22 cellular contexts compared by ENCODE assay signal in genomic region chr20:64237316-64237715, GRCh38. TPM values are rescaled to one million over a fixed set of nuclear protein-coding genes. Genes with fewer than 3 reads are reported as not detected.
A peak's percentile ranks its signal among the peaks of the same experiment; 100 is the strongest.
DNase-seq lines count a peak whose midpoint lies in the region; ATAC-seq and TF ChIP-seq lines count a peak whose summit lies in the region.
"Had no signal": no experiment of that assay in that cellular context is flagged by ENCODE, and none has a peak within 500 bp of the region (broad histone marks: within the 10 kb centered on the region; RNA-seq: fewer than 3 reads in every experiment).

No MANE protein-coding gene starts in this region.

- peak; percentile 25 for DNase-seq in activated naive CD8-positive, alpha-beta T cell treated with anti-CD3 and anti-CD28 coated beads, Interleukin-2, amount 10 ng/mL, durations not matched to agents 7 days and 5 days
- no peak for DNase-seq in activated naive CD8-positive, alpha-beta T cell treated with anti-CD3 and anti-CD28 coated beads, Interleukin-2, amount 50 U/mL, for 24 hours
- peak; percentile 83 for DNase-seq in RWPE2 (ENCODE audit: low spot score)
- DNase-seq in right lobe of liver, result peak in 2 of 3 donors; percentile 22 to 56
- DNase-seq in psoas muscle, result peak in 1 of 2 donors; percentile 59
- no peak for DNase-seq in SW 1271 (lab: John Stamatoyannopoulos, UW)
- no peak for DNase-seq in NCI-H2227 (lab: John Stamatoyannopoulos, UW; ENCODE audit: unreplicated experiment)
- no peak for DNase-seq in activated T-helper 2 cell treated with anti-CD3 and anti-CD28 coated beads, Interferon-gamma antibody, Interleukin-2, Interleukin-4, amounts not matched to agents 10 μg/mL and 5 μg/mL and 100 μg/mL, durations not matched to agents 14 hours and 24 hours and 36 hours (ENCODE audit: low spot score)
- DNase-seq: BE2C, DMS153, DND-41, Karpas-422, MV-4-11, NCI-H1105, NCI-H1436 treated with DMSO at 0.1 percent for 48 hours, NCI-H187 treated with DMSO at 0.1 percent for 48 hours, NCI-H2171 treated with DMSO at 0.1 percent for 48 hours, NCI-H446, NCI-H524 treated with DMSO at 0.1 percent for 48 hours, NCI-H774 had no signal

- WGBS in right lobe of liver (ENCODE audit: insufficient coverage, low coverage, low lambda C conversion rate, missing lambda C conversion rate), result 86% methylated on average over 3 of the region's 17 CpGs
- WGBS in psoas muscle, 3 donors, result 89 to 94% (median 89%) methylated on average over 17 of the region's 17 CpGs

- H3K36me3 ChIP-seq in RWPE2 (ENCODE audit: low read depth) (no peaks in the 10 kb centered on the region), right lobe of liver (no peaks in the 10 kb centered on the region), psoas muscle (ENCODE audit: insufficient read depth in 1 of 2, low read depth in 1 of 2) (no peaks in the 10 kb centered on the region)

- H3K27me3 Mint-ChIP-seq in activated naive CD8-positive, alpha-beta T cell treated with anti-CD3 and anti-CD28 coated beads, Interleukin-2, amount 10 ng/mL, durations not matched to agents 7 days and 5 days, result no peaks in the 10 kb centered on the region
- no peaks in the 10 kb centered on the region for H3K27me3 Mint-ChIP-seq in activated naive CD8-positive, alpha-beta T cell treated with anti-CD3 and anti-CD28 coated beads, Interleukin-2, amount 50 U/mL, for 24 hours
- no peaks in the 10 kb centered on the region for H3K27me3 Mint-ChIP-seq in activated T-helper 2 cell treated with anti-CD3 and anti-CD28 coated beads, Interferon-gamma antibody, Interleukin-2, Interleukin-4, amounts not matched to agents 10 μg/mL and 5 μg/mL and 100 μg/mL, durations not matched to agents 14 hours and 24 hours and 36 hours (ENCODE audit: low read depth)

- no peaks in the 10 kb centered on the region for H3K9me3 Mint-ChIP-seq in activated naive CD8-positive, alpha-beta T cell treated with anti-CD3 and anti-CD28 coated beads, Interleukin-2, amount 10 ng/mL, durations not matched to agents 7 days and 5 days
- H3K9me3 Mint-ChIP-seq in activated naive CD8-positive, alpha-beta T cell treated with anti-CD3 and anti-CD28 coated beads, Interleukin-2, amount 50 U/mL, for 24 hours, result no peaks in the 10 kb centered on the region
- H3K9me3 Mint-ChIP-seq in activated T-helper 2 cell treated with anti-CD3 and anti-CD28 coated beads, Interferon-gamma antibody, Interleukin-2, Interleukin-4, amounts not matched to agents 10 μg/mL and 5 μg/mL and 100 μg/mL, durations not matched to agents 14 hours and 24 hours and 36 hours, result no peaks in the 10 kb centered on the region

- no peak overlapping the region for H3K27ac ChIP-seq in RWPE2 (ENCODE audit: poor library complexity, severe bottlenecking)
- H3K27ac ChIP-seq in right lobe of liver, result peak overlapping the region; percentile 6 to 68 (median 41)
- peak overlapping the region; percentile 4 for H3K27ac ChIP-seq in psoas muscle
- H3K27ac ChIP-seq: 22Rv1, HL-60 had no signal

- intact Hi-C loops in right lobe of liver (cut with DNase I) (no loop called here), psoas muscle (cut with DNase I) (no loop called here)
- intact Hi-C loops in activated T-helper 2 cell treated with anti-CD3 and anti-CD28 coated beads, Interferon-gamma antibody, Interleukin-2, Interleukin-4, amounts not matched to agents 10 μg/mL and 5 μg/mL and 100 μg/mL, durations not matched to agents 14 hours and 24 hours and 36 hours (cut with micrococcal nuclease), result no loop called here

- ATAC-seq in activated naive CD8-positive, alpha-beta T cell treated with anti-CD3 and anti-CD28 coated beads, Interleukin-2, amount 10 ng/mL, durations not matched to agents 7 days and 5 days (ENCODE audit: low read depth), result no peak
- ATAC-seq in activated naive CD8-positive, alpha-beta T cell treated with anti-CD3 and anti-CD28 coated beads, Interleukin-2, amount 50 U/mL, for 24 hours, result no peak
- no peak for ATAC-seq in RWPE2 (ENCODE audit: low read depth)
- no peak for ATAC-seq in right lobe of liver
- ATAC-seq in psoas muscle, result no peak

- no peaks in the 10 kb centered on the region for H3K9me3 ChIP-seq in RWPE2 (ENCODE audit: severe bottlenecking)
- no peaks in the 10 kb centered on the region for H3K9me3 ChIP-seq in right lobe of liver
- no peaks in the 10 kb centered on the region for H3K9me3 ChIP-seq in psoas muscle
- H3K9me3 ChIP-seq: BE2C had no signal

- TF ChIP-seq CTCF in RWPE2 (IDR thresholded peaks at IDR 0.05; ENCODE audit: poor library complexity, severe bottlenecking), result no peak
- TF ChIP-seq CTCF in right lobe of liver (IDR thresholded peaks at IDR 0.05), result no peak
- TF ChIP-seq CTCF in psoas muscle (IDR thresholded peaks at IDR 0.05), result no peak

- H3K27ac Mint-ChIP-seq in activated naive CD8-positive, alpha-beta T cell treated with anti-CD3 and anti-CD28 coated beads, Interleukin-2, amount 10 ng/mL, durations not matched to agents 7 days and 5 days, result no peak overlapping the region
- H3K27ac Mint-ChIP-seq in activated naive CD8-positive, alpha-beta T cell treated with anti-CD3 and anti-CD28 coated beads, Interleukin-2, amount 50 U/mL, for 24 hours, result no peak overlapping the region
- no peak overlapping the region for H3K27ac Mint-ChIP-seq in activated T-helper 2 cell treated with anti-CD3 and anti-CD28 coated beads, Interferon-gamma antibody, Interleukin-2, Interleukin-4, amounts not matched to agents 10 μg/mL and 5 μg/mL and 100 μg/mL, durations not matched to agents 14 hours and 24 hours and 36 hours

- no peak overlapping the region for H3K4me3 ChIP-seq in RWPE2 (ENCODE audit: severe bottlenecking)
- no peak overlapping the region for H3K4me3 ChIP-seq in right lobe of liver
- no peak overlapping the region for H3K4me3 ChIP-seq in psoas muscle

- no peaks in the 10 kb centered on the region for H3K36me3 Mint-ChIP-seq in activated naive CD8-positive, alpha-beta T cell treated with anti-CD3 and anti-CD28 coated beads, Interleukin-2, amount 10 ng/mL, durations not matched to agents 7 days and 5 days
- no peaks in the 10 kb centered on the region for H3K36me3 Mint-ChIP-seq in activated naive CD8-positive, alpha-beta T cell treated with anti-CD3 and anti-CD28 coated beads, Interleukin-2, amount 50 U/mL, for 24 hours (ENCODE audit: low read depth)
- no peaks in the 10 kb centered on the region for H3K36me3 Mint-ChIP-seq in activated T-helper 2 cell treated with anti-CD3 and anti-CD28 coated beads, Interferon-gamma antibody, Interleukin-2, Interleukin-4, amounts not matched to agents 10 μg/mL and 5 μg/mL and 100 μg/mL, durations not matched to agents 14 hours and 24 hours and 36 hours (ENCODE audit: low read depth)

- POLR2A ChIA-PET in activated naive CD8-positive, alpha-beta T cell treated with anti-CD3 and anti-CD28 coated beads, Interleukin-2, amount 10 ng/mL, durations not matched to agents 7 days and 5 days (lab: Charles Lee), result no interaction called here

- no peaks in the 10 kb centered on the region for H3K4me1 Mint-ChIP-seq in activated naive CD8-positive, alpha-beta T cell treated with anti-CD3 and anti-CD28 coated beads, Interleukin-2, amount 10 ng/mL, durations not matched to agents 7 days and 5 days
- H3K4me1 Mint-ChIP-seq in activated naive CD8-positive, alpha-beta T cell treated with anti-CD3 and anti-CD28 coated beads, Interleukin-2, amount 50 U/mL, for 24 hours, result peaks cover 12% of the 10 kb centered on the region
- no peaks in the 10 kb centered on the region for H3K4me1 Mint-ChIP-seq in activated T-helper 2 cell treated with anti-CD3 and anti-CD28 coated beads, Interferon-gamma antibody, Interleukin-2, Interleukin-4, amounts not matched to agents 10 μg/mL and 5 μg/mL and 100 μg/mL, durations not matched to agents 14 hours and 24 hours and 36 hours (ENCODE audit: low read depth)

- no peaks in the 10 kb centered on the region for H3K4me1 ChIP-seq in RWPE2 (ENCODE audit: insufficient read depth, poor library complexity, severe bottlenecking)
- H3K4me1 ChIP-seq in right lobe of liver, result peaks cover 0 to 51% (median 23%) of the 10 kb centered on the region in 4 donors
- peaks cover 29% of the 10 kb centered on the region for H3K4me1 ChIP-seq in psoas muscle
- H3K4me1 ChIP-seq: BE2C had no signal

- no peak for TF ChIP-seq POLR2A in right lobe of liver (IDR thresholded peaks at IDR 0.05)

- H3K27me3 ChIP-seq in RWPE2 (ENCODE audit: insufficient read depth, poor library complexity, severe bottlenecking), result no peaks in the 10 kb centered on the region
- no peaks in the 10 kb centered on the region for H3K27me3 ChIP-seq in right lobe of liver
- H3K27me3 ChIP-seq in psoas muscle (ENCODE audit: insufficient read depth in 3 of 3, low read length in 2 of 3), result no peaks in the 10 kb centered on the region
- H3K27me3 ChIP-seq: BE2C had no signal

- H3K4me3 Mint-ChIP-seq in activated naive CD8-positive, alpha-beta T cell treated with anti-CD3 and anti-CD28 coated beads, Interleukin-2, amount 10 ng/mL, durations not matched to agents 7 days and 5 days, result no peak overlapping the region
- no peak overlapping the region for H3K4me3 Mint-ChIP-seq in activated naive CD8-positive, alpha-beta T cell treated with anti-CD3 and anti-CD28 coated beads, Interleukin-2, amount 50 U/mL, for 24 hours
- H3K4me3 Mint-ChIP-seq in activated T-helper 2 cell treated with anti-CD3 and anti-CD28 coated beads, Interferon-gamma antibody, Interleukin-2, Interleukin-4, amounts not matched to agents 10 μg/mL and 5 μg/mL and 100 μg/mL, durations not matched to agents 14 hours and 24 hours and 36 hours (ENCODE audit: low read depth), result no peak overlapping the region

RNA-seq across cellular contexts. Expression of gene PCMTD2, which starts 18.2 kb away (rescaled TPM):
- 10 to 100 TPM; 74.5 to 83.1 TPM for total RNA-seq in activated naive CD8-positive, alpha-beta T cell treated with anti-CD3 and anti-CD28 coated beads, Interleukin-2, amount 10 ng/mL, durations not matched to agents 7 days and 5 days
- total RNA-seq in right lobe of liver (10 to 100 TPM; 24.5 to 39.7 (median 28.6) TPM), psoas muscle (10 to 100 TPM; 37.7 to 47.3 (median 41.7) TPM)
- polyA plus RNA-seq in psoas muscle, result 10 to 100 TPM; 11.7 to 37.8 (median 17.4) TPM
- total RNA-seq in activated T-helper 2 cell treated with anti-CD3 and anti-CD28 coated beads, Interferon-gamma antibody, Interleukin-2, Interleukin-4, amounts not matched to agents 10 μg/mL and 5 μg/mL and 100 μg/mL, durations not matched to agents 14 hours and 24 hours and 36 hours, result 31.7 and 32.7 TPM in 2 replicates

Comparison
In these comparisons a context has a peak if more than half of its experiments do, and no peak if none do; other contexts are left out.
1. DNase-seq: peak in activated naive CD8-positive, alpha-beta T cell treated with anti-CD3 and anti-CD28 coated beads, Interleukin-2, amount 10 ng/mL, durations not matched to agents 7 days and 5 days (single experiment), RWPE2 (single experiment) and right lobe of liver (2 of 3); none in activated naive CD8-positive, alpha-beta T cell treated with anti-CD3 and anti-CD28 coated beads, Interleukin-2, amount 50 U/mL, for 24 hours (single experiment), SW 1271 (0 of 2), NCI-H2227 (single experiment) and activated T-helper 2 cell treated with anti-CD3 and anti-CD28 coated beads, Interferon-gamma antibody, Interleukin-2, Interleukin-4, amounts not matched to agents 10 μg/mL and 5 μg/mL and 100 μg/mL, durations not matched to agents 14 hours and 24 hours and 36 hours (single experiment).